In the genomic region with DNA sequence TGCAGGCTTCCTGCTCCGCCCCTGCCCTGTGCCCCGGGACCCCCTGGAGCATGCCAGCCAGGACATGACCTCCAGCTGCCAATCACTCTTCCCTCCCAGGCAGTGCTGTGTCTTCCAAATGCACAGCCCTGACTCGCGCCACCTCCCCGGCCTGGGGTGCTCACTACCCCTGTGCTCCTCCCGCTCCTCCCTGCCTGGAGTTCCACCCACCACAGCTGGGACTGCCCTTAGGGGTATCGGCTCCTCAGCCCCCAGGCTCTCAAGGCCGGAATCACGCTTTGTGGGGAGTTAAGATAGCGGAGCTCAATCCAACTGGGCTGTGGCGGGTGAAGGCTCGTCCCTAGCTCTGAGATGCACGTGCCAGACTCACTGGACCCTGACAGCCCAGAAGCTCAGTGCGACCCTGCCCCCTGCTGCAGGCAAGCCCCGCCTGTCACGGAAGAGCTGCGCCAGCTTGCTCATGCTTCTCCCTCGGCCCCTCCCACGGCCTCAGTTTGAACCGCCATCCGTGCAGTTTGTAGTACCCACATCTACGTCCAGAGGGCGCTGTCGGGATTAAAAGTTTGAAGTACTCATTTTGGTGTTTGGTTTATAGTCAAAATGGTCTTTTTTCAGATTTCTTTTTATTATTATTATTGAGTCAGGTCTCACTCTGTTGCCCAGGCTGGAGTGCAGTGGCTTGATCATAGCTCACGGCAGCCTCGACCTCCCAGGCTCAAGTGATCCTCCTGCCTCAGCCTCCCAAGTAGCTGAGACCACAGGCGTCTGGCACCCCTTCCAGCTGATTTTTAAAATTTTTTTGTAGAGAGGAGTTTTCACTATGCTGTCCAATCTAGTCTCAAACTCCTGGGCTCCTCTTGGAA, we compare ENCODE assay signal across 9 cellular contexts.
DNase-seq lines count a peak whose midpoint lies in the region; ATAC-seq and TF ChIP-seq lines count a peak whose summit lies in the region.
"Had no signal": no experiment of that assay in that cellular context is flagged by ENCODE, and none has a peak within 500 bp of the region (broad histone marks: within the 10 kb centered on the region; RNA-seq: fewer than 3 reads in every experiment).

No MANE protein-coding gene starts in this region.

- H3K4me1 ChIP-seq in NT2/D1 (ENCODE audit: insufficient read depth, insufficient read length) (peaks cover 6% of the 10 kb centered on the region), right atrium auricular region (peaks cover 0 to 11% of the 10 kb centered on the region in 2 donors), prostate gland (replicated peaks) (no peaks in the 10 kb centered on the region)

- peak; percentile 84 to 93 for TF ChIP-seq CTCF in right atrium auricular region (IDR thresholded peaks at IDR 0.05)
- TF ChIP-seq CTCF in prostate gland (IDR thresholded peaks at IDR 0.05), result peak; percentile 54 to 75 (median 66)

- H3K27me3 Mint-ChIP-seq in activated naive CD4-positive, alpha-beta T cell treated with anti-CD3 and anti-CD28 coated beads for 36 hours (ENCODE audit: low read depth), result peaks cover 23% of the 10 kb centered on the region

- peaks cover 10% of the 10 kb centered on the region for H3K4me1 Mint-ChIP-seq in activated naive CD4-positive, alpha-beta T cell treated with anti-CD3 and anti-CD28 coated beads for 36 hours (ENCODE audit: low read depth)

- peak; percentile 33 for DNase-seq in NCI-H146 (lab: John Stamatoyannopoulos, UW)
- DNase-seq in NCI-H146 treated with DMSO at 0.1 percent for 48 hours (lab: John Stamatoyannopoulos, UW; ENCODE audit: unreplicated experiment), result no peak
- DNase-seq in NT2/D1 (ENCODE audit: low read depth, low spot score), result peak; percentile 56
- peak; percentile 91 for DNase-seq in activated naive CD4-positive, alpha-beta T cell treated with anti-CD3 and anti-CD28 coated beads for 36 hours
- DNase-seq in right atrium auricular region (ENCODE audit: low spot score), result peak; percentile 76
- peak; percentile 32 for DNase-seq in prostate gland (ENCODE audit: low spot score)

- H3K9me3 Mint-ChIP-seq in activated naive CD4-positive, alpha-beta T cell treated with anti-CD3 and anti-CD28 coated beads for 36 hours, result no peaks in the 10 kb centered on the region
- H3K9me3 Mint-ChIP-seq: dendritic cell treated with granulocyte-macrophage colony-stimulating factor and Interleukin-4, amounts not matched to agents 40 ng/mL and 50 ng/mL, for 4 days had no signal

- 18% methylated on average over 25 of the region's 27 CpGs for WGBS in prostate gland

- H3K9me3 ChIP-seq in NT2/D1 (ENCODE audit: insufficient read depth, low read length), result no peaks in the 10 kb centered on the region
- no peaks in the 10 kb centered on the region for H3K9me3 ChIP-seq in right atrium auricular region
- H3K9me3 ChIP-seq in prostate gland, result no peaks in the 10 kb centered on the region

- H3K27ac ChIP-seq in right atrium auricular region (no peak overlapping the region), prostate gland (no peak overlapping the region)

- H3K36me3 ChIP-seq in NT2/D1 (ENCODE audit: insufficient read depth, insufficient read length, low read length) (no peaks in the 10 kb centered on the region), right atrium auricular region (no peaks in the 10 kb centered on the region), prostate gland (no peaks in the 10 kb centered on the region)

- H3K4me3 ChIP-seq in NT2/D1 (ENCODE audit: insufficient read length, low read depth), result no peak overlapping the region
- peak overlapping the region; percentile 2 to 38 for H3K4me3 ChIP-seq in right atrium auricular region
- H3K4me3 ChIP-seq in prostate gland, result no peak overlapping the region

- intact Hi-C loops in activated naive CD4-positive, alpha-beta T cell treated with anti-CD3 and anti-CD28 coated beads for 36 hours (cut with micrococcal nuclease), result loop anchor here (1.0 kb wide), 2 partner anchors 333 to 421 kb away; no protein-coding TSS in a partner anchor
- intact Hi-C loops in prostate gland (cut with DNase I), result no loop called here

- H3K36me3 Mint-ChIP-seq in activated naive CD4-positive, alpha-beta T cell treated with anti-CD3 and anti-CD28 coated beads for 36 hours (ENCODE audit: low read depth), result no peaks in the 10 kb centered on the region

- no peak overlapping the region for H3K9ac ChIP-seq in NT2/D1 (ENCODE audit: insufficient read length, low read depth)

- ATAC-seq in HG02759 (IDR thresholded peaks at IDR 0.05; ENCODE audit: unreplicated experiment) (no peak), HG02642 (IDR thresholded peaks at IDR 0.05; ENCODE audit: poor library complexity, unreplicated experiment) (no peak)

- H3K27me3 ChIP-seq in NT2/D1 (ENCODE audit: insufficient read depth, insufficient read length), result no peaks in the 10 kb centered on the region
- no peaks in the 10 kb centered on the region for H3K27me3 ChIP-seq in right atrium auricular region
- H3K27me3 ChIP-seq in prostate gland (replicated peaks; ENCODE audit: insufficient read depth), result peaks cover 8% of the 10 kb centered on the region

- peak overlapping the region; percentile 38 for H3K4me3 Mint-ChIP-seq in activated naive CD4-positive, alpha-beta T cell treated with anti-CD3 and anti-CD28 coated beads for 36 hours
- H3K4me3 Mint-ChIP-seq: dendritic cell treated with granulocyte-macrophage colony-stimulating factor and Interleukin-4, amounts not matched to agents 40 ng/mL and 50 ng/mL, for 4 days had no signal

- TF ChIP-seq POLR2A in prostate gland (IDR thresholded peaks at IDR 0.05), result no peak

- H3K27ac Mint-ChIP-seq in activated naive CD4-positive, alpha-beta T cell treated with anti-CD3 and anti-CD28 coated beads for 36 hours, result no peak overlapping the region
- H3K27ac Mint-ChIP-seq: dendritic cell treated with granulocyte-macrophage colony-stimulating factor and Interleukin-4, amounts not matched to agents 40 ng/mL and 50 ng/mL, for 4 days had no signal

- CTCF ChIA-PET in activated naive CD4-positive, alpha-beta T cell treated with anti-CD3 and anti-CD28 coated beads for 36 hours (lab: Charles Lee), result interaction anchor here (0.6 to 1.5 kb wide), 9 partner anchors 9 to 997 kb away, joined by 3 to 6 read pairs (median 4); no protein-coding TSS in a partner anchor

Comparison
In these comparisons a context has a peak if more than half of its experiments do, and no peak if none do; other contexts are left out.
1. H3K4me3 ChIP-seq: peak in right atrium auricular region (2 of 2); none in NT2/D1 (single experiment) and prostate gland (0 of 2).